Comparison of ENCODE assay signal across 34 cellular contexts in genomic region chr12:19706936-19707335, GRCh38.
"Had no signal": no experiment of that assay in that cellular context is flagged by ENCODE, and none has a peak within 500 bp of the region (broad histone marks: within the 10 kb centered on the region; RNA-seq: fewer than 3 reads in every experiment).

No MANE protein-coding gene starts in this region.

- H3K9ac ChIP-seq: SK-N-SH had no signal

- H3K4me1 ChIP-seq: adrenal gland, breast epithelium, Peyer's patch had no signal

- H3K4me3 Mint-ChIP-seq: activated CD4-positive, alpha-beta T cell treated with anti-CD3 and anti-CD28 coated beads for 36 hours; activated CD4-positive, alpha-beta T cell treated with anti-CD3 and anti-CD28 coated beads, Interleukin-2, amount 10 ng/mL, durations not matched to agents 7 days and 5 days; activated CD8-positive, alpha-beta T cell treated with anti-CD3 and anti-CD28 coated beads, Interleukin-2, amount 10 ng/mL, durations not matched to agents 7 days and 5 days; activated naive CD4-positive, alpha-beta T cell treated with anti-CD3 and anti-CD28 coated beads, Interleukin-2, amount 50 U/mL, for 24 hours; activated naive CD8-positive, alpha-beta T cell treated with anti-CD3 and anti-CD28 coated beads, Interleukin-2, amount 10 ng/mL, durations not matched to agents 7 days and 5 days; activated T-cell treated with anti-CD3 and anti-CD28 coated beads, Interleukin-2, amount 50 U/mL, for 24 hours; T-helper 1 cell treated with Interleukin-12 subunit alpha and Interleukin-12 subunit beta and Interleukin-4 antibody, amounts not matched to agents 30 μg/mL and 1 μg/mL, for 36 hours; T-helper 2 cell treated with Interferon-gamma antibody and Interleukin-4, amounts not matched to agents 5 μg/mL and 100 μg/mL, for 36 hours; WTC11 had no signal

- H3K4me3 ChIP-seq: adrenal gland, body of pancreas, breast epithelium, MG63, Peyer's patch, SJSA1 had no signal

- H3K4me1 Mint-ChIP-seq: activated naive CD4-positive, alpha-beta T cell treated with anti-CD3 and anti-CD28 coated beads, Interleukin-2, amount 50 U/mL, for 24 hours had no signal

- H3K27me3 Mint-ChIP-seq: activated CD4-positive, alpha-beta T cell treated with anti-CD3 and anti-CD28 coated beads for 36 hours; activated CD4-positive, alpha-beta T cell treated with anti-CD3 and anti-CD28 coated beads, Interleukin-2, amount 10 ng/mL, durations not matched to agents 7 days and 5 days; activated naive CD4-positive, alpha-beta T cell treated with anti-CD3 and anti-CD28 coated beads, Interleukin-2, amount 50 U/mL, for 24 hours; activated naive CD8-positive, alpha-beta T cell treated with anti-CD3 and anti-CD28 coated beads, Interleukin-2, amount 10 ng/mL, durations not matched to agents 7 days and 5 days; activated T-cell treated with anti-CD3 and anti-CD28 coated beads, Interleukin-2, amount 50 U/mL, for 24 hours had no signal

- H3K9me2 ChIP-seq: SK-N-SH had no signal

- ATAC-seq: activated CD4-positive, alpha-beta T cell treated with anti-CD3 and anti-CD28 coated beads for 36 hours; activated CD4-positive, CD25-positive, alpha-beta regulatory T cell treated with anti-CD3 and anti-CD28 coated beads, Interleukin-2, amount 50 U/mL, for 24 hours; activated CD8-positive, alpha-beta T cell treated with anti-CD3 and anti-CD28 coated beads, Interleukin-2, amount 10 ng/mL, durations not matched to agents 7 days and 5 days; body of pancreas; PC-3; WTC11 had no signal

- H3K36me3 ChIP-seq: adrenal gland, breast epithelium, MG63, Peyer's patch, SJSA1 had no signal

- DNase-seq: activated CD4-positive, alpha-beta T cell treated with anti-CD3 and anti-CD28 coated beads for 36 hours; activated CD4-positive, alpha-beta T cell treated with anti-CD3 and anti-CD28 coated beads, Interleukin-2, amount 10 ng/mL, durations not matched to agents 7 days and 5 days; activated CD4-positive, alpha-beta T cell treated with anti-CD3 and anti-CD28 coated beads, Interleukin-2, amount 50 U/mL, for 48 hours; activated CD8-positive, alpha-beta T cell treated with anti-CD3 and anti-CD28 coated beads, Interleukin-2, amount 10 ng/mL, durations not matched to agents 7 days and 5 days; activated gamma-delta T cell; activated naive CD4-positive, alpha-beta T cell treated with Interleukin-2 at 50 U/mL for 16 hours; activated naive CD8-positive, alpha-beta T cell treated with anti-CD3 and anti-CD28 coated beads, Interleukin-2, amount 10 ng/mL, durations not matched to agents 7 days and 5 days; activated T-cell treated with anti-CD3 and anti-CD28 coated beads, Interleukin-2, amount 50 U/mL, for 24 hours; adrenal gland; anterior cingulate cortex; body of pancreas; MG63; MV-4-11; NCI-H1092; NCI-H1436 treated with DMSO at 0.1 percent for 48 hours; NCI-H1694 treated with DMSO at 0.1 percent for 48 hours; NCI-H2029; NCI-H345; NCI-H524 treated with DMSO at 0.1 percent for 48 hours; NCI-H748 treated with DMSO at 0.1 percent for 48 hours; NK-92 treated with Interleukin-12 subunit alpha and Interleukin-12 subunit beta, amount 100 ng/mL, for 24 hours; PC-3; Peyer's patch; RPMI8226; SHP77 treated with DMSO at 0.1 percent for 48 hours; SK-N-SH had no signal

- H3K27me3 ChIP-seq: adrenal gland, body of pancreas, breast epithelium, MG63, Peyer's patch, SJSA1 had no signal

- H3K9me3 ChIP-seq: body of pancreas, SJSA1 had no signal

- H3K27ac Mint-ChIP-seq: activated CD4-positive, alpha-beta T cell treated with anti-CD3 and anti-CD28 coated beads for 36 hours; activated CD4-positive, alpha-beta T cell treated with anti-CD3 and anti-CD28 coated beads, Interleukin-2, amount 10 ng/mL, durations not matched to agents 7 days and 5 days; activated CD8-positive, alpha-beta T cell treated with anti-CD3 and anti-CD28 coated beads, Interleukin-2, amount 10 ng/mL, durations not matched to agents 7 days and 5 days; activated naive CD4-positive, alpha-beta T cell treated with anti-CD3 and anti-CD28 coated beads, Interleukin-2, amount 50 U/mL, for 24 hours; activated naive CD8-positive, alpha-beta T cell treated with anti-CD3 and anti-CD28 coated beads, Interleukin-2, amount 10 ng/mL, durations not matched to agents 7 days and 5 days; activated T-cell treated with anti-CD3 and anti-CD28 coated beads, Interleukin-2, amount 50 U/mL, for 24 hours; activated T-helper 2 cell treated with anti-CD3 and anti-CD28 coated beads, Interferon-gamma antibody, Interleukin-2, Interleukin-4, amounts not matched to agents 10 μg/mL and 5 μg/mL and 100 μg/mL, durations not matched to agents 14 hours and 24 hours and 36 hours; T-helper 1 cell treated with Interleukin-12 subunit alpha and Interleukin-12 subunit beta and Interleukin-4 antibody, amounts not matched to agents 30 μg/mL and 1 μg/mL, for 36 hours; T-helper 2 cell treated with Interferon-gamma antibody and Interleukin-4, amounts not matched to agents 5 μg/mL and 100 μg/mL, for 36 hours; WTC11 had no signal

- H3K4me2 ChIP-seq: SK-N-SH had no signal

- H3K27ac ChIP-seq: adrenal gland, body of pancreas, breast epithelium, Peyer's patch, SJSA1 had no signal
